Comparison of ENCODE assay signal across 1 cellular context in the genomic region with DNA sequence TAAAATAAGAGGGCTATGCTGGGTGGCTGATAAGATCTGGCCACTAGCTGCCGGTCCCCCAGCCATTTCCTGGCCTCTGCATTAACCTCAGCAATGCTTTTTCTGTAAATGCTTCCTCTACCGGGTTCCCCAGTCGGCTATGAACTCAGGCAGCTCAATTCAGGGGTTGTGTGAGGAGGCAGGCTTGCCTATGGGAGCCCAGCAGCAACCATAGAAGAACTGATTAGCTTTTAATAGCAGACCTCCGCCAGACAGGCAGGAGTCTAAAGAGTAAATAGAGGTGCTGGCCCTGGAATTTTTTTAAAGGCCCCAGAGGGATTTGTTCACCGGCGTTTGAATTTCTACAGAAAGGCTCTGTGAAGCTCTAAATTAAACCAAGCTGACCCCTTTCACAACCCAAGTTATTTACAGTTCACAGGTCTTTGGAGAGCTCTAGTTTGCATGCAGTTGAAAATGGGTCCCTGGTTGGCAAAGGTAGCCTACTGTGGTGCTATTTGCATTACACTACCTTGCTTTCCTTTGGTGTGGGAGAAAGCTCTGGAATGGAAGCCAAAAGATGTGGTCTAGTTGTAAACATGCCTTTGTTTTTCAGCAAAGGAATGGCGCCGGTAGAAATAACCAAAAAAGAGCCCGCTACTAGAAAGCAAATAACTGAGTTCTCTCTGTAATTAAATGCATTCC.
A peak's percentile ranks its signal among the peaks of the same experiment; 100 is the strongest.
TF ChIP-seq lines count a peak whose summit lies in the region.

No MANE protein-coding gene starts in this region.

TF ChIP-seq in HepG2, 621 proteins besides CTCF, POLR2A, EP300 and RAD21 (continued from another document and continues in another):
- TF ChIP-seq, protein P1, sequence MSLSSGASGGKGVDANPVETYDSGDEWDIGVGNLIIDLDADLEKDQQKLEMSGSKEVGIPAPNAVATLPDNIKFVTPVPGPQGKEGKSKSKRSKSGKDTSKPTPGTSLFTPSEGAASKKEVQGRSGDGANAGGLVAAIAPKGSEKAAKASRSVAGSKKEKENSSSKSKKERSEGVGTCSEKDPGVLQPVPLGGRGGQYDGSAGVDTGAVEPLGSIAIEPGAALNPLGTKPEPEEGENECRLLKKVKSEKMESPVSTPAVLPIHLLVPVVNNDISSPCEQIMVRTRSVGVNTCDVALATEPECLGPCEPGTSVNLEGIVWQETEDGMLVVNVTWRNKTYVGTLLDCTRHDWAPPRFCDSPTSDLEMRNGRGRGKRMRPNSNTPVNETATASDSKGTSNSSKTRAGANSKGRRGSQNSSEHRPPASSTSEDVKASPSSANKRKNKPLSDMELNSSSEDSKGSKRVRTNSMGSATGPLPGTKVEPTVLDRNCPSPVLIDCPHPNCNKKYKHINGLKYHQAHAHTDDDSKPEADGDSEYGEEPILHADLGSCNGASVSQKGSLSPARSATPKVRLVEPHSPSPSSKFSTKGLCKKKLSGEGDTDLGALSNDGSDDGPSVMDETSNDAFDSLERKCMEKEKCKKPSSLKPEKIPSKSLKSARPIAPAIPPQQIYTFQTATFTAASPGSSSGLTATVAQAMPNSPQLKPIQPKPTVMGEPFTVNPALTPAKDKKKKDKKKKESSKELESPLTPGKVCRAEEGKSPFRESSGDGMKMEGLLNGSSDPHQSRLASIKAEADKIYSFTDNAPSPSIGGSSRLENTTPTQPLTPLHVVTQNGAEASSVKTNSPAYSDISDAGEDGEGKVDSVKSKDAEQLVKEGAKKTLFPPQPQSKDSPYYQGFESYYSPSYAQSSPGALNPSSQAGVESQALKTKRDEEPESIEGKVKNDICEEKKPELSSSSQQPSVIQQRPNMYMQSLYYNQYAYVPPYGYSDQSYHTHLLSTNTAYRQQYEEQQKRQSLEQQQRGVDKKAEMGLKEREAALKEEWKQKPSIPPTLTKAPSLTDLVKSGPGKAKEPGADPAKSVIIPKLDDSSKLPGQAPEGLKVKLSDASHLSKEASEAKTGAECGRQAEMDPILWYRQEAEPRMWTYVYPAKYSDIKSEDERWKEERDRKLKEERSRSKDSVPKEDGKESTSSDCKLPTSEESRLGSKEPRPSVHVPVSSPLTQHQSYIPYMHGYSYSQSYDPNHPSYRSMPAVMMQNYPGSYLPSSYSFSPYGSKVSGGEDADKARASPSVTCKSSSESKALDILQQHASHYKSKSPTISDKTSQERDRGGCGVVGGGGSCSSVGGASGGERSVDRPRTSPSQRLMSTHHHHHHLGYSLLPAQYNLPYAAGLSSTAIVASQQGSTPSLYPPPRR (CRISPR knock-in tag; IDR thresholded peaks at IDR 0.05; ENCODE audit: borderline replicate concordance): peak; percentile 92
- TF ChIP-seq MEIS1 (CRISPR knock-in tag; IDR thresholded peaks at IDR 0.05; ENCODE audit: borderline replicate concordance) (peak; percentile 69; the same call in 1 of the 2 replicates), ZNF383 (CRISPR knock-in tag; IDR thresholded peaks at IDR 0.05; ENCODE audit: borderline replicate concordance) (no peak), NFE2L1 (CRISPR knock-in tag; IDR thresholded peaks at IDR 0.05; ENCODE audit: borderline replicate concordance) (no peak), TAF15 (IDR thresholded peaks at IDR 0.05; ENCODE audit: low read depth, low read length, poor library complexity, severe bottlenecking) (no peak), CHD4 (IDR thresholded peaks at IDR 0.05; ENCODE audit: borderline replicate concordance, low read length) (peak; percentile 28; the same call in 1 of the 2 replicates), ZNF468 (CRISPR knock-in tag; IDR thresholded peaks at IDR 0.05) (no peak), EHMT2 (IDR thresholded peaks at IDR 0.05; ENCODE audit: borderline replicate concordance, low read depth, low read length) (no peak; the same call in 1 of the 2 replicates), ZNF264 (CRISPR knock-in tag; IDR thresholded peaks at IDR 0.05) (no peak), XBP1 (CRISPR knock-in tag; IDR thresholded peaks at IDR 0.05) (no peak), ZSCAN29 (CRISPR knock-in tag; conservative IDR thresholded peaks at IDR 0.05) (peak; percentile 29; the same call in 1 of the 2 replicates), CREM (IDR thresholded peaks at IDR 0.05) (peak; percentile 89), CREM (CRISPR knock-in tag; IDR thresholded peaks at IDR 0.05) (no peak), NFATC3 (CRISPR knock-in tag; IDR thresholded peaks at IDR 0.05) (no peak)
- TF ChIP-seq, protein P2, sequence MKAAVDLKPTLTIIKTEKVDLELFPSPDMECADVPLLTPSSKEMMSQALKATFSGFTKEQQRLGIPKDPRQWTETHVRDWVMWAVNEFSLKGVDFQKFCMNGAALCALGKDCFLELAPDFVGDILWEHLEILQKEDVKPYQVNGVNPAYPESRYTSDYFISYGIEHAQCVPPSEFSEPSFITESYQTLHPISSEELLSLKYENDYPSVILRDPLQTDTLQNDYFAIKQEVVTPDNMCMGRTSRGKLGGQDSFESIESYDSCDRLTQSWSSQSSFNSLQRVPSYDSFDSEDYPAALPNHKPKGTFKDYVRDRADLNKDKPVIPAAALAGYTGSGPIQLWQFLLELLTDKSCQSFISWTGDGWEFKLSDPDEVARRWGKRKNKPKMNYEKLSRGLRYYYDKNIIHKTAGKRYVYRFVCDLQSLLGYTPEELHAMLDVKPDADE (CRISPR knock-in tag; IDR thresholded peaks at IDR 0.05): no peak
- TF ChIP-seq, protein P3, sequence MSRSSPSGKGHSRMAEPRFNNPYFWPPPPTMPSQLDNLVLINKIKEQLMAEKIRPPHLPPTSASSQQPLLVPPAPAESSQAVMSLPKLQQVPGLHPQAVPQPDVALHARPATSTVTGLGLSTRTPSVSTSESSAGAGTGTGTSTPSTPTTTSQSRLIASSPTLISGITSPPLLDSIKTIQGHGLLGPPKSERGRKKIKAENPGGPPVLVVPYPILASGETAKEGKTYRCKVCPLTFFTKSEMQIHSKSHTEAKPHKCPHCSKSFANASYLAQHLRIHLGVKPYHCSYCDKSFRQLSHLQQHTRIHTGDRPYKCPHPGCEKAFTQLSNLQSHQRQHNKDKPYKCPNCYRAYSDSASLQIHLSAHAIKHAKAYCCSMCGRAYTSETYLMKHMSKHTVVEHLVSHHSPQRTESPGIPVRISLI (CRISPR knock-in tag; IDR thresholded peaks at IDR 0.05; ENCODE audit: borderline replicate concordance): peak; percentile 63; the same call in 1 of the 2 replicates
- TF ChIP-seq, protein P4, sequence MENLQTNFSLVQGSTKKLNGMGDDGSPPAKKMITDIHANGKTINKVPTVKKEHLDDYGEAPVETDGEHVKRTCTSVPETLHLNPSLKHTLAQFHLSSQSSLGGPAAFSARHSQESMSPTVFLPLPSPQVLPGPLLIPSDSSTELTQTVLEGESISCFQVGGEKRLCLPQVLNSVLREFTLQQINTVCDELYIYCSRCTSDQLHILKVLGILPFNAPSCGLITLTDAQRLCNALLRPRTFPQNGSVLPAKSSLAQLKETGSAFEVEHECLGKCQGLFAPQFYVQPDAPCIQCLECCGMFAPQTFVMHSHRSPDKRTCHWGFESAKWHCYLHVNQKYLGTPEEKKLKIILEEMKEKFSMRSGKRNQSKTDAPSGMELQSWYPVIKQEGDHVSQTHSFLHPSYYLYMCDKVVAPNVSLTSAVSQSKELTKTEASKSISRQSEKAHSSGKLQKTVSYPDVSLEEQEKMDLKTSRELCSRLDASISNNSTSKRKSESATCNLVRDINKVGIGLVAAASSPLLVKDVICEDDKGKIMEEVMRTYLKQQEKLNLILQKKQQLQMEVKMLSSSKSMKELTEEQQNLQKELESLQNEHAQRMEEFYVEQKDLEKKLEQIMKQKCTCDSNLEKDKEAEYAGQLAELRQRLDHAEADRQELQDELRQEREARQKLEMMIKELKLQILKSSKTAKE (CRISPR knock-in tag; IDR thresholded peaks at IDR 0.05; ENCODE audit: borderline replicate concordance): 0 out of 2 replicates have a peak, but pooled peaks have one; percentile 15
- TF ChIP-seq, protein P5, sequence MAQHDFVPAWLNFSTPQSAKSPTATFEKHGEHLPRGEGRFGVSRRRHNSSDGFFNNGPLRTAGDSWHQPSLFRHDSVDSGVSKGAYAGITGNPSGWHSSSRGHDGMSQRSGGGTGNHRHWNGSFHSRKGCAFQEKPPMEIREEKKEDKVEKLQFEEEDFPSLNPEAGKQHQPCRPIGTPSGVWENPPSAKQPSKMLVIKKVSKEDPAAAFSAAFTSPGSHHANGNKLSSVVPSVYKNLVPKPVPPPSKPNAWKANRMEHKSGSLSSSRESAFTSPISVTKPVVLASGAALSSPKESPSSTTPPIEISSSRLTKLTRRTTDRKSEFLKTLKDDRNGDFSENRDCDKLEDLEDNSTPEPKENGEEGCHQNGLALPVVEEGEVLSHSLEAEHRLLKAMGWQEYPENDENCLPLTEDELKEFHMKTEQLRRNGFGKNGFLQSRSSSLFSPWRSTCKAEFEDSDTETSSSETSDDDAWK (CRISPR knock-in tag; IDR thresholded peaks at IDR 0.05): no peak
- TF ChIP-seq, protein P6, sequence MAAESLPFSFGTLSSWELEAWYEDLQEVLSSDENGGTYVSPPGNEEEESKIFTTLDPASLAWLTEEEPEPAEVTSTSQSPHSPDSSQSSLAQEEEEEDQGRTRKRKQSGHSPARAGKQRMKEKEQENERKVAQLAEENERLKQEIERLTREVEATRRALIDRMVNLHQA (CRISPR knock-in tag; IDR thresholded peaks at IDR 0.05): no peak
- TF ChIP-seq, protein P7, sequence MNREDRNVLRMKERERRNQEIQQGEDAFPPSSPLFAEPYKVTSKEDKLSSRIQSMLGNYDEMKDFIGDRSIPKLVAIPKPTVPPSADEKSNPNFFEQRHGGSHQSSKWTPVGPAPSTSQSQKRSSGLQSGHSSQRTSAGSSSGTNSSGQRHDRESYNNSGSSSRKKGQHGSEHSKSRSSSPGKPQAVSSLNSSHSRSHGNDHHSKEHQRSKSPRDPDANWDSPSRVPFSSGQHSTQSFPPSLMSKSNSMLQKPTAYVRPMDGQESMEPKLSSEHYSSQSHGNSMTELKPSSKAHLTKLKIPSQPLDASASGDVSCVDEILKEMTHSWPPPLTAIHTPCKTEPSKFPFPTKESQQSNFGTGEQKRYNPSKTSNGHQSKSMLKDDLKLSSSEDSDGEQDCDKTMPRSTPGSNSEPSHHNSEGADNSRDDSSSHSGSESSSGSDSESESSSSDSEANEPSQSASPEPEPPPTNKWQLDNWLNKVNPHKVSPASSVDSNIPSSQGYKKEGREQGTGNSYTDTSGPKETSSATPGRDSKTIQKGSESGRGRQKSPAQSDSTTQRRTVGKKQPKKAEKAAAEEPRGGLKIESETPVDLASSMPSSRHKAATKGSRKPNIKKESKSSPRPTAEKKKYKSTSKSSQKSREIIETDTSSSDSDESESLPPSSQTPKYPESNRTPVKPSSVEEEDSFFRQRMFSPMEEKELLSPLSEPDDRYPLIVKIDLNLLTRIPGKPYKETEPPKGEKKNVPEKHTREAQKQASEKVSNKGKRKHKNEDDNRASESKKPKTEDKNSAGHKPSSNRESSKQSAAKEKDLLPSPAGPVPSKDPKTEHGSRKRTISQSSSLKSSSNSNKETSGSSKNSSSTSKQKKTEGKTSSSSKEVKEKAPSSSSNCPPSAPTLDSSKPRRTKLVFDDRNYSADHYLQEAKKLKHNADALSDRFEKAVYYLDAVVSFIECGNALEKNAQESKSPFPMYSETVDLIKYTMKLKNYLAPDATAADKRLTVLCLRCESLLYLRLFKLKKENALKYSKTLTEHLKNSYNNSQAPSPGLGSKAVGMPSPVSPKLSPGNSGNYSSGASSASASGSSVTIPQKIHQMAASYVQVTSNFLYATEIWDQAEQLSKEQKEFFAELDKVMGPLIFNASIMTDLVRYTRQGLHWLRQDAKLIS (CRISPR knock-in tag; IDR thresholded peaks at IDR 0.05): no peak
- TF ChIP-seq, protein P8, sequence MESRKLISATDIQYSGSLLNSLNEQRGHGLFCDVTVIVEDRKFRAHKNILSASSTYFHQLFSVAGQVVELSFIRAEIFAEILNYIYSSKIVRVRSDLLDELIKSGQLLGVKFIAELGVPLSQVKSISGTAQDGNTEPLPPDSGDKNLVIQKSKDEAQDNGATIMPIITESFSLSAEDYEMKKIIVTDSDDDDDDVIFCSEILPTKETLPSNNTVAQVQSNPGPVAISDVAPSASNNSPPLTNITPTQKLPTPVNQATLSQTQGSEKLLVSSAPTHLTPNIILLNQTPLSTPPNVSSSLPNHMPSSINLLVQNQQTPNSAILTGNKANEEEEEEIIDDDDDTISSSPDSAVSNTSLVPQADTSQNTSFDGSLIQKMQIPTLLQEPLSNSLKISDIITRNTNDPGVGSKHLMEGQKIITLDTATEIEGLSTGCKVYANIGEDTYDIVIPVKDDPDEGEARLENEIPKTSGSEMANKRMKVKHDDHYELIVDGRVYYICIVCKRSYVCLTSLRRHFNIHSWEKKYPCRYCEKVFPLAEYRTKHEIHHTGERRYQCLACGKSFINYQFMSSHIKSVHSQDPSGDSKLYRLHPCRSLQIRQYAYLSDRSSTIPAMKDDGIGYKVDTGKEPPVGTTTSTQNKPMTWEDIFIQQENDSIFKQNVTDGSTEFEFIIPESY (CRISPR knock-in tag; IDR thresholded peaks at IDR 0.05): no peak
- TF ChIP-seq, protein P9, sequence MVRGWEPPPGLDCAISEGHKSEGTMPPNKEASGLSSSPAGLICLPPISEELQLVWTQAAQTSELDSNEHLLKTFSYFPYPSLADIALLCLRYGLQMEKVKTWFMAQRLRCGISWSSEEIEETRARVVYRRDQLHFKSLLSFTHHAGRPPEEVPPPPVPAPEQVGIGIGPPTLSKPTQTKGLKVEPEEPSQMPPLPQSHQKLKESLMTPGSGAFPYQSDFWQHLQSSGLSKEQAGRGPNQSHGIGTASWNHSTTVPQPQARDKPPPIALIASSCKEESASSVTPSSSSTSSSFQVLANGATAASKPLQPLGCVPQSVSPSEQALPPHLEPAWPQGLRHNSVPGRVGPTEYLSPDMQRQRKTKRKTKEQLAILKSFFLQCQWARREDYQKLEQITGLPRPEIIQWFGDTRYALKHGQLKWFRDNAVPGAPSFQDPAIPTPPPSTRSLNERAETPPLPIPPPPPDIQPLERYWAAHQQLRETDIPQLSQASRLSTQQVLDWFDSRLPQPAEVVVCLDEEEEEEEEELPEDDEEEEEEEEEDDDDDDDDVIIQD (CRISPR knock-in tag; IDR thresholded peaks at IDR 0.05; ENCODE audit: low read depth): peak; percentile 10; the same call in 1 of the 2 replicates
